In the genomic region with DNA sequence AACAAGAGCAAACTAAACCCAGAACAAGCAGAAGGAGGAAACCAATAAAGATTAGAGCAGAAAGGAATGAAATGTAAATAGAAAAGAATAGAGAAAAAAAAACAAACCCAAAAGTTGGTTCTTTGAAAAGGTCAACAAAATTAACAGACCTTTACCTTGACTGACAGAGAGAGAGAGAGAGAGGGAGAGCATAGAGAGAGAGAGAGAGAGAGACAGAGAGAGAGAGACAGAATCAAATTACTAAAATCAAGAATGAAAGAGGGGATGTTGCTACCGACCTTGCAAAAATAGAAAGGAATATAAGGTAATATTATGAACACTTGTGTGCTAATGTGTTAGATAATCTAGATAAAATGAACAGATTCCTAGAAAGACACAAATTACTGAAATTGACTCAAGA, we compare ENCODE assay signal across 30 cellular contexts.
"Had no signal": no experiment of that assay in that cellular context is flagged by ENCODE, and none has a peak within 500 bp of the region (broad histone marks: within the 10 kb centered on the region; RNA-seq: fewer than 3 reads in every experiment).

No MANE protein-coding gene starts in this region.

- H3K4me1 ChIP-seq: esophagus muscularis mucosa, foreskin keratinocyte, gastrocnemius medialis had no signal

- H3K9me3 ChIP-seq: esophagus muscularis mucosa, gastrocnemius medialis had no signal

- H3K36me3 ChIP-seq: brain microvascular endothelial cell, esophagus muscularis mucosa, gastrocnemius medialis, heart right ventricle had no signal

- ATAC-seq: activated naive CD4-positive, alpha-beta T cell treated with anti-CD3 and anti-CD28 coated beads, Interleukin-2, amount 50 U/mL, for 72 hours; activated T-cell treated with anti-CD3 and anti-CD28 coated beads, Interleukin-2, amount 50 U/mL, for 72 hours; effector memory CD8-positive, alpha-beta T cell; foreskin keratinocyte; gastrocnemius medialis; heart right ventricle; WTC11 had no signal

- H3K27me3 ChIP-seq: brain microvascular endothelial cell, esophagus muscularis mucosa, foreskin keratinocyte, gastrocnemius medialis, hepatocyte had no signal

- DNase-seq: activated CD4-positive, alpha-beta memory T cell treated with anti-CD3 and anti-CD28 coated beads, Interleukin-2, amount 10 ng/mL, durations not matched to agents 7 days and 5 days; activated CD4-positive, alpha-beta T cell treated with anti-CD3 and anti-CD28 coated beads for 1 hour; activated CD4-positive, alpha-beta T cell treated with anti-CD3 and anti-CD28 coated beads for 4 hours; activated CD4-positive, alpha-beta T cell treated with anti-CD3 and anti-CD28 coated beads, Interleukin-2, amount 10 ng/mL, durations not matched to agents 7 days and 5 days; activated CD4-positive, alpha-beta T cell treated with anti-CD3 and anti-CD28 coated beads, Interleukin-2, amount 50 U/mL, for 4 hours; activated CD8-positive, alpha-beta memory T cell treated with anti-CD3 and anti-CD28 coated beads, Interleukin-2, amount 50 U/mL, for 48 hours; activated gamma-delta T cell; activated naive CD4-positive, alpha-beta T cell; activated naive CD4-positive, alpha-beta T cell treated with anti-CD3 and anti-CD28 coated beads, Interleukin-2, amount 10 ng/mL, durations not matched to agents 7 days and 5 days; activated naive CD8-positive, alpha-beta T cell treated with anti-CD3 and anti-CD28 coated beads, Interleukin-2, amount 10 ng/mL, durations not matched to agents 7 days and 5 days; activated T-cell treated with anti-CD3 and anti-CD28 coated beads for 4 hours; activated T-cell treated with anti-CD3 and anti-CD28 coated beads, Interleukin-2, amount 50 U/mL, for 24 hours; activated T-cell treated with anti-CD3 and anti-CD28 coated beads, Interleukin-2, amount 50 U/mL, for 72 hours; amniotic stem cell; anterior cingulate cortex; brain microvascular endothelial cell; dermis blood vessel endothelial cell; effector CD4-positive, alpha-beta T cell; effector memory CD8-positive, alpha-beta T cell; erythroblast; foreskin keratinocyte; gastrocnemius medialis; heart right ventricle had no signal

- H3K4me2 ChIP-seq: hepatocyte had no signal

- FAIRE-seq: astrocyte, bronchial epithelial cell had no signal

- H3K79me2 ChIP-seq: hepatocyte had no signal

- H2AFZ ChIP-seq: hepatocyte had no signal

- H3K27ac ChIP-seq: brain microvascular endothelial cell, coronary artery, esophagus muscularis mucosa, foreskin keratinocyte, gastrocnemius medialis, heart right ventricle, hepatocyte had no signal

- H3K4me3 ChIP-seq: coronary artery, esophagus muscularis mucosa, gastrocnemius medialis, heart right ventricle, hepatocyte had no signal
